ENCODE assay signal across 8 cellular contexts in the genomic region with DNA sequence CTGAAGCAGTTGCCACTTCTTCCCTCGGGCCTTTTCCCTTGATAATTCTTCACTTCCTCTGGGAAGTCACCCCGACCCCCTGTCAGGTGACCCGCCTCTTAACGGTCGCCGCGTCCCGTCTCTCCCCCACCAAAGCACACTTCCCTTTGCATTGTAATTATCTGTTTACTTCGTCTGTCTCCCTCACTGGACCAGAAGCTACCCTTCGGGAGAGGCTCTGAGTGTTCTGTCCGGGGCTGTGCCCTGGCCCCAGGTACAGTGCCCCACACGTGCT. TPM values are rescaled to one million over a fixed set of nuclear protein-coding genes. Genes with fewer than 3 reads are reported as not detected.
DNase-seq lines count a peak whose midpoint lies in the region; ATAC-seq, FAIRE-seq and TF ChIP-seq lines count a peak whose summit lies in the region.

No MANE protein-coding gene starts in this region.

- no TSS peak for BruUV-seq in GM12878 (replicated peaks; lab: Mats Ljungman, UMichigan)

- no peak for TF ChIP-seq RAD21 in GM12878 (IDR thresholded peaks at IDR 0.05; ENCODE audit: insufficient read depth, low read depth, low read length)

- H3K36me3 ChIP-seq in right atrium auricular region = no peaks in the 10 kb centered on the region
- H3K36me3 ChIP-seq in GM12878 (ENCODE audit: control insufficient read depth in 2 of 2, insufficient read depth in 2 of 2, low read length in 1 of 2) = no peaks in the 10 kb centered on the region
- peaks cover 34% of the 10 kb centered on the region for H3K36me3 ChIP-seq in mesodermal cell (ENCODE audit: control insufficient read depth, insufficient read depth, low read length)

- RAD21 ChIA-PET in GM12878 (lab: Charles Lee; ENCODE audit: unreplicated experiment) = interaction anchor here (0.9 to 11.4 kb wide), 6 partner anchors 24 to 188 kb away, joined by 3 to 234 read pairs (median 4); no protein-coding TSS in a partner anchor

- in situ Hi-C loops in GM12878 (cut with MboI) = loop anchor here (5.0 kb wide), 2 partner anchors 90 to 185 kb away; no protein-coding TSS in a partner anchor

- SMC1A ChIA-PET in GM12878 (lab: Charles Lee; ENCODE audit: uncharacterized antibody, unreplicated experiment) = interaction anchor here (0.9 to 4.6 kb wide), 6 partner anchors 20 to 184 kb away, joined by 3 to 93 read pairs (median 6); no protein-coding TSS in a partner anchor

- no peaks in the 10 kb centered on the region for H4K20me1 ChIP-seq in GM12878 (ENCODE audit: control insufficient read depth, insufficient read depth)

- no peak for FAIRE-seq in GM12878 (lab: Jason Lieb, UNC)

- DNase-seq in right atrium auricular region (ENCODE audit: low spot score) (no peak), Right ventricle myocardium superior (no peak), GM12878 (ENCODE audit: low read depth, low spot score) (no peak), NCI-H2107 treated with DMSO at 0.1 percent for 48 hours (lab: John Stamatoyannopoulos, UW; ENCODE audit: unreplicated experiment) (no peak), NCI-H2029 treated with DMSO at 0.1 percent for 48 hours (lab: John Stamatoyannopoulos, UW) (no peak), LoVo (ENCODE audit: low spot score) (no peak)
- DNase-seq in effector CD4-positive, alpha-beta T cell = no peak

- peak overlapping the region; percentile 71 to 82 for H3K27ac ChIP-seq in right atrium auricular region
- H3K27ac ChIP-seq in GM12878 (ENCODE audit: control insufficient read depth, insufficient read depth) = no peak overlapping the region
- no peak overlapping the region for H3K27ac ChIP-seq in mesodermal cell (ENCODE audit: low read depth, low read length, severe bottlenecking)

- H3K4me2 ChIP-seq in GM12878 (ENCODE audit: control insufficient read depth, insufficient read depth) = peak overlapping the region; percentile 78

- peaks cover 0 to 67% of the 10 kb centered on the region in 2 donors for H3K4me1 ChIP-seq in right atrium auricular region
- no peaks in the 10 kb centered on the region; the same call in 1 of the 2 replicates for H3K4me1 ChIP-seq in GM12878 (ENCODE audit: control insufficient read depth, insufficient read depth, low read length)
- peaks cover 34% of the 10 kb centered on the region for H3K4me1 ChIP-seq in mesodermal cell (ENCODE audit: control insufficient read depth, insufficient read depth, low read length, poor library complexity, severe bottlenecking)

- no peaks in the 10 kb centered on the region for H3K79me2 ChIP-seq in GM12878 (ENCODE audit: control insufficient read depth, insufficient read depth, low read length)

- TF ChIP-seq CTCF in right atrium auricular region (IDR thresholded peaks at IDR 0.05) = no peak
- TF ChIP-seq CTCF in GM12878 (IDR thresholded peaks at IDR 0.05 in 2 of 3, conservative IDR thresholded peaks at IDR 0.05 in 1 of 3; ENCODE audit: control insufficient read depth in 2 of 3, extremely low read depth in 1 of 3, insufficient read depth in 1 of 3, low read depth in 3 of 3, low read length in 3 of 3) = no peak

- CTCF ChIA-PET in GM12878 (lab: Yijun Ruan, JAX) = interaction anchor here (0.6 to 14.7 kb wide), 16 partner anchors 17 to 197 kb away, joined by 3 to 369 read pairs (median 4); a partner anchor contains a TSS

- TF ChIP-seq EP300 in GM12878 (IDR thresholded peaks at IDR 0.05; ENCODE audit: borderline replicate concordance in 1 of 2, control insufficient read depth in 1 of 2, low read depth in 2 of 2, low read length in 2 of 2) = no peak

- H3K9me3 ChIP-seq in right atrium auricular region (no peaks in the 10 kb centered on the region), GM12878 (replicated peaks; ENCODE audit: control insufficient read depth, insufficient read depth, low read length) (no peaks in the 10 kb centered on the region), mesodermal cell (ENCODE audit: control insufficient read depth, low read length) (no peaks in the 10 kb centered on the region)

- H3K9ac ChIP-seq in GM12878 (ENCODE audit: control insufficient read depth, insufficient read depth, low read length) = no peak overlapping the region

- ATAC-seq in Right ventricle myocardium superior (ENCODE audit: poor library complexity) (no peak), GM12878 (no peak)

- H2AFZ ChIP-seq in GM12878 (ENCODE audit: control insufficient read depth, low read depth, low read length) = peak overlapping the region; percentile 71; the same call in 1 of the 2 replicates

- H3K4me3 ChIP-seq in right atrium auricular region = peak overlapping the region; percentile 22 to 62
- H3K4me3 ChIP-seq in GM12878 = no peak overlapping the region
- peak overlapping the region; percentile 99 for H3K4me3 ChIP-seq in mesodermal cell (ENCODE audit: extremely low read depth, insufficient read depth, low read length, poor library complexity, severe bottlenecking)

- no peaks in the 10 kb centered on the region for H3K27me3 ChIP-seq in right atrium auricular region
- no peaks in the 10 kb centered on the region for H3K27me3 ChIP-seq in GM12878 (replicated peaks in 1 of 2; ENCODE audit: control insufficient read depth in 2 of 2, insufficient read depth in 2 of 2, low read length in 1 of 2)

- intact Hi-C loops in Right ventricle myocardium superior (cut with DNase I) = loop anchor here (5.0 kb wide), 2 partner anchors 105 to 195 kb away; no protein-coding TSS in a partner anchor
- intact Hi-C loops in GM12878 (cut with micrococcal nuclease; ENCODE audit: unreplicated experiment) = no loop called here

- POLR2A ChIA-PET in GM12878 (lab: Charles Lee) = interaction anchor here (1.1 kb wide), 1 partner anchor 87 kb away, joined by 3 read pairs; no protein-coding TSS in a partner anchor

- no peak for TF ChIP-seq POLR2A in GM12878 (IDR thresholded peaks at IDR 0.05; ENCODE audit: low read depth, low read length)

- 16% methylated on average over 12 of the region's 12 CpGs for WGBS in GM12878 (ENCODE audit: insufficient coverage, insufficient replicate concordance, low lambda C conversion rate, missing lambda C conversion rate)
- WGBS in mesodermal cell (ENCODE audit: insufficient coverage in 2 of 2), 2 experiments = 10 to 19% methylated on average over 12 of the region's 12 CpGs

TF ChIP-seq in GM12878, 131 proteins besides CTCF, POLR2A, EP300 and RAD21 (continues in another document):
- TF ChIP-seq, protein P1, sequence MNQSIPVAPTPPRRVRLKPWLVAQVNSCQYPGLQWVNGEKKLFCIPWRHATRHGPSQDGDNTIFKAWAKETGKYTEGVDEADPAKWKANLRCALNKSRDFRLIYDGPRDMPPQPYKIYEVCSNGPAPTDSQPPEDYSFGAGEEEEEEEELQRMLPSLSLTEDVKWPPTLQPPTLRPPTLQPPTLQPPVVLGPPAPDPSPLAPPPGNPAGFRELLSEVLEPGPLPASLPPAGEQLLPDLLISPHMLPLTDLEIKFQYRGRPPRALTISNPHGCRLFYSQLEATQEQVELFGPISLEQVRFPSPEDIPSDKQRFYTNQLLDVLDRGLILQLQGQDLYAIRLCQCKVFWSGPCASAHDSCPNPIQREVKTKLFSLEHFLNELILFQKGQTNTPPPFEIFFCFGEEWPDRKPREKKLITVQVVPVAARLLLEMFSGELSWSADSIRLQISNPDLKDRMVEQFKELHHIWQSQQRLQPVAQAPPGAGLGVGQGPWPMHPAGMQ (IDR thresholded peaks at IDR 0.05; ENCODE audit: borderline replicate concordance) = no peak

RNA-seq across cellular contexts. Expression of a gene that starts 0.8 kb away (rescaled TPM):
- total RNA-seq in right atrium auricular region = 1 to 10 TPM; 4.3 to 4.4 TPM
- 0.81 TPM for total RNA-seq in Right ventricle myocardium superior
- total RNA-seq in GM12878 (2013; cell fraction: nucleolus; rRNA removed) = 1.2 and 1.6 TPM in 2 replicates
- 0.05 and 0.17 TPM in 2 replicates for total RNA-seq in GM12878 (2014; rRNA removed)
- 0.09 and 0.13 TPM in 2 replicates for total RNA-seq in GM12878 (2014; rRNA removed; fragmentation: Illumina TruSeq; extraction: Trizol)
- 0.33 and 0.43 TPM in 2 replicates for total RNA-seq in GM12878 (2021)
- not detected for polyA plus RNA-seq in GM12878 (2011; ENCODE audit: low read depth)
- 0.11 TPM in 1 of 2 replicates, not detected in the other for polyA plus RNA-seq in GM12878 (2011; rRNA removed)
- polyA plus RNA-seq in GM12878 (2011; cell fraction: cytosol; rRNA removed) = 0.08 TPM in 1 of 2 replicates, not detected in the other
- polyA plus RNA-seq in GM12878 (2011; cell fraction: nucleus; rRNA removed) = 0.56 and 0.61 TPM in 2 replicates
- polyA plus RNA-seq in GM12878 (2012) = 0.27 and 0.30 TPM in 2 replicates
- 0.22 TPM in 1 of 2 replicates, not detected in the other for polyA plus RNA-seq in GM12878 (2014; fragmentation: Illumina TruSeq; extraction: Trizol)
- polyA plus RNA-seq in GM12878 (2014; fragmentation: Nextera tagmentation; extraction: Ambion mirVana) = not detected
- 0.13 and 0.27 TPM in 2 replicates for polyA plus RNA-seq in GM12878 (2014; rRNA removed)
- under 1 TPM; 0.78 to 0.79 TPM for polyA plus RNA-seq in GM12878 (2016; fragmentation: Nextera tagmentation; extraction: Ambion mirVana)
- polyA minus RNA-seq in GM12878 (2011; rRNA and poly(A)+ RNA removed) = not detected in 2 replicates
- polyA minus RNA-seq in GM12878 (2011; cell fraction: cytosol; rRNA and poly(A)+ RNA removed) = not detected in 2 replicates
- 0.29 and 0.36 TPM in 2 replicates for polyA minus RNA-seq in GM12878 (2011; cell fraction: nucleus; rRNA and poly(A)+ RNA removed)
- polyA plus RNA-seq in mesodermal cell (2013, experiment 1 of 2) = 62.2 TPM
- 48.4 TPM for polyA plus RNA-seq in mesodermal cell (2013, experiment 2 of 2)

RNA-seq across cellular contexts. Expression of a gene that starts 45.8 kb away (rescaled TPM):
- total RNA-seq in right atrium auricular region = 100 to 1,000 TPM in 1 of 2 donors, 10 to 100 TPM in 1; 40.2 to 117 TPM
- total RNA-seq in Right ventricle myocardium superior = 52.1 TPM
- 82.6 and 90.8 TPM in 2 replicates for total RNA-seq in GM12878 (2013; cell fraction: nucleolus; rRNA removed)
- 48.0 and 48.3 TPM in 2 replicates for total RNA-seq in GM12878 (2014; rRNA removed)
- 36.6 and 39.1 TPM in 2 replicates for total RNA-seq in GM12878 (2014; rRNA removed; fragmentation: Illumina TruSeq; extraction: Trizol)
- 56.9 and 62.9 TPM in 2 replicates for total RNA-seq in GM12878 (2021)
- 38.0 TPM for polyA plus RNA-seq in GM12878 (2011; ENCODE audit: low read depth)
- 80.1 and 90.7 TPM in 2 replicates for polyA plus RNA-seq in GM12878 (2011; rRNA removed)
- 122 and 152 TPM in 2 replicates for polyA plus RNA-seq in GM12878 (2011; cell fraction: cytosol; rRNA removed)
- polyA plus RNA-seq in GM12878 (2011; cell fraction: nucleus; rRNA removed) = 73.6 and 94.1 TPM in 2 replicates
- polyA plus RNA-seq in GM12878 (2012) = 53.8 and 60.3 TPM in 2 replicates
- 42.3 and 46.4 TPM in 2 replicates for polyA plus RNA-seq in GM12878 (2014; fragmentation: Illumina TruSeq; extraction: Trizol)
- polyA plus RNA-seq in GM12878 (2014; fragmentation: Nextera tagmentation; extraction: Ambion mirVana) = 10 to 100 TPM; 28.0 to 33.2 TPM
- 38.9 and 44.3 TPM in 2 replicates for polyA plus RNA-seq in GM12878 (2014; rRNA removed)
- polyA plus RNA-seq in GM12878 (2016; fragmentation: Nextera tagmentation; extraction: Ambion mirVana) = 10 to 100 TPM; 75.3 to 82.3 TPM
- polyA minus RNA-seq in GM12878 (2011; rRNA and poly(A)+ RNA removed) = 63.7 and 66.8 TPM in 2 replicates
- polyA minus RNA-seq in GM12878 (2011; cell fraction: cytosol; rRNA and poly(A)+ RNA removed) = 24.3 and 36.8 TPM in 2 replicates
- polyA minus RNA-seq in GM12878 (2011; cell fraction: nucleus; rRNA and poly(A)+ RNA removed) = 19.6 and 32.6 TPM in 2 replicates
- polyA plus RNA-seq in mesodermal cell (2013, experiment 1 of 2) = 84.5 TPM
- polyA plus RNA-seq in mesodermal cell (2013, experiment 2 of 2) = 76.5 TPM

Comparison
In these comparisons a context has a peak if more than half of its experiments do, and no peak if none do; other contexts are left out.
1. H3K27ac ChIP-seq: peak in right atrium auricular region (2 of 2); none in GM12878 (single experiment) and mesodermal cell (single experiment).